ENCODE assay signal across 8 cellular contexts in genomic region chr6:26172496-26172958, GRCh38.
DNase-seq lines count a peak whose midpoint lies in the region; ATAC-seq lines count a peak whose summit lies in the region.

No MANE protein-coding gene starts in this region.

- in situ Hi-C loops in SK-MEL-5 (cut with HindIII; ENCODE audit: low pct_unique_long_range_greater_than_20kb, low sequenced_read_pairs): no loop called here

- H3K27me3 ChIP-seq in thymus (ENCODE audit: control insufficient read depth, insufficient read depth): no peaks in the 10 kb centered on the region

- H3K9me3 Mint-ChIP-seq in dendritic cell treated with granulocyte-macrophage colony-stimulating factor and Interleukin-4, amounts not matched to agents 40 ng/mL and 50 ng/mL, for 4 days: no peaks in the 10 kb centered on the region

- peaks cover 39% of the 10 kb centered on the region for H3K4me1 Mint-ChIP-seq in dendritic cell treated with granulocyte-macrophage colony-stimulating factor and Interleukin-4, amounts not matched to agents 40 ng/mL and 50 ng/mL, for 4 days (ENCODE audit: low read depth)

- H3K4me3 Mint-ChIP-seq in dendritic cell treated with granulocyte-macrophage colony-stimulating factor and Interleukin-4, amounts not matched to agents 40 ng/mL and 50 ng/mL, for 4 days: peak overlapping the region; percentile 87

- H3K27ac ChIP-seq in thymus (ENCODE audit: low read depth): peak overlapping the region; percentile 99

- peak overlapping the region; percentile 94 for H3K27ac Mint-ChIP-seq in dendritic cell treated with granulocyte-macrophage colony-stimulating factor and Interleukin-4, amounts not matched to agents 40 ng/mL and 50 ng/mL, for 4 days

- H3K4me1 ChIP-seq in thymus (ENCODE audit: control insufficient read depth, insufficient read depth, low read length): peaks cover 5% of the 10 kb centered on the region

- under 1% methylated on average over 14 of the region's 14 CpGs for WGBS in thymus

- H3K9me3 ChIP-seq in thymus (ENCODE audit: control insufficient read depth): no peaks in the 10 kb centered on the region

- H3K27me3 Mint-ChIP-seq in dendritic cell treated with granulocyte-macrophage colony-stimulating factor and Interleukin-4, amounts not matched to agents 40 ng/mL and 50 ng/mL, for 4 days: no peaks in the 10 kb centered on the region

- peaks cover 12% of the 10 kb centered on the region for H3K36me3 Mint-ChIP-seq in dendritic cell treated with granulocyte-macrophage colony-stimulating factor and Interleukin-4, amounts not matched to agents 40 ng/mL and 50 ng/mL, for 4 days (ENCODE audit: low read depth)

- ATAC-seq in HG03521 (IDR thresholded peaks at IDR 0.05; ENCODE audit: unreplicated experiment): peak; percentile 24

- DNase-seq in stimulated activated CD4-positive, alpha-beta T cell treated with anti-CD3 and anti-CD28 coated beads, Interleukin-15, amount 100 ng/mL, for 24 hours: peak; percentile 34
- no peak for DNase-seq in stimulated activated CD4-positive, alpha-beta T cell treated with anti-CD3 and anti-CD28 coated beads, Interleukin-4, amount 100 ng/mL, for 1 hour
- DNase-seq in SK-MEL-5 (ENCODE audit: low read depth, low spot score) (peak; percentile 64), lung microvascular endothelial cell (ENCODE audit: low read depth in 2 of 2) (peak; percentile 41 to 61), NCI-H2196 (lab: John Stamatoyannopoulos, UW; ENCODE audit: unreplicated experiment) (no peak)

- H3K36me3 ChIP-seq in thymus (ENCODE audit: control insufficient read depth, insufficient read depth): no peaks in the 10 kb centered on the region

- peak overlapping the region; percentile 83 for H3K4me3 ChIP-seq in thymus (ENCODE audit: low read length)

- intact Hi-C loops in dendritic cell treated with granulocyte-macrophage colony-stimulating factor and Interleukin-4, amounts not matched to agents 40 ng/mL and 50 ng/mL, for 4 days (cut with micrococcal nuclease): loop anchor here (2.0 to 10.0 kb wide), 6 partner anchors 26 to 425 kb away; partner anchors contain the start of gene ABT1

Comparison
In these comparisons a context has a peak if more than half of its experiments do, and no peak if none do; other contexts are left out.
1. DNase-seq: peak in stimulated activated CD4-positive, alpha-beta T cell treated with anti-CD3 and anti-CD28 coated beads, Interleukin-15, amount 100 ng/mL, for 24 hours (single experiment), SK-MEL-5 (single experiment) and lung microvascular endothelial cell (2 of 2); none in stimulated activated CD4-positive, alpha-beta T cell treated with anti-CD3 and anti-CD28 coated beads, Interleukin-4, amount 100 ng/mL, for 1 hour (single experiment) and NCI-H2196 (single experiment).